ENCODE assay signal across 1 cellular context in genomic region chr1:191901651-191902050, GRCh38.
TF ChIP-seq lines count a peak whose summit lies in the region.

No MANE protein-coding gene starts in this region.

TF ChIP-seq in K562, 482 proteins besides CTCF, POLR2A, EP300 and RAD21 (continued from another document):
- no peak for TF ChIP-seq ZBTB40 (IDR thresholded peaks at IDR 0.05)
- TF ChIP-seq ZBTB40 (CRISPR knock-in tag; IDR thresholded peaks at IDR 0.05) = no peak
- TF ChIP-seq MXD1 (CRISPR knock-in tag; IDR thresholded peaks at IDR 0.05; ENCODE audit: borderline replicate concordance, poor library complexity, severe bottlenecking) = no peak
- TF ChIP-seq ZBTB17 (CRISPR knock-in tag; IDR thresholded peaks at IDR 0.05) = no peak
- no peak for TF ChIP-seq PRDM10 (IDR thresholded peaks at IDR 0.05; ENCODE audit: partially characterized antibody)
- TF ChIP-seq SPI1 (IDR thresholded peaks at IDR 0.05; ENCODE audit: borderline replicate concordance, low read depth, low read length) = no peak
- no peak for TF ChIP-seq CUX1 (CRISPR knock-in tag; IDR thresholded peaks at IDR 0.05)
- no peak for TF ChIP-seq RCOR1 (IDR thresholded peaks at IDR 0.05; ENCODE audit: borderline replicate concordance in 1 of 2, low read depth in 2 of 2, low read length in 2 of 2)
- TF ChIP-seq ZNF76 (CRISPR knock-in tag; IDR thresholded peaks at IDR 0.05; ENCODE audit: borderline replicate concordance) = no peak
- TF ChIP-seq SIN3B (IDR thresholded peaks at IDR 0.05; ENCODE audit: low read depth) = no peak
- no peak for TF ChIP-seq SMAD4 (CRISPR knock-in tag; conservative IDR thresholded peaks at IDR 0.05)
- no peak for TF ChIP-seq ZNF274 (IDR thresholded peaks at IDR 0.05; ENCODE audit: borderline replicate concordance, low read depth, low read length)
- TF ChIP-seq WHSC1 (IDR thresholded peaks at IDR 0.05; ENCODE audit: low read length) = no peak
- TF ChIP-seq MYC (IDR thresholded peaks at IDR 0.05; ENCODE audit: low read depth, low read length) = no peak
- no peak for TF ChIP-seq MYC (CRISPR knock-in tag; IDR thresholded peaks at IDR 0.05; ENCODE audit: borderline replicate concordance, low read depth)
- no peak for TF ChIP-seq PML (IDR thresholded peaks at IDR 0.05; ENCODE audit: low read length)
